Comparison of ENCODE assay signal across 12 cellular contexts in genomic region chr6:70673601-70674000, GRCh38. TPM values are rescaled to one million over a fixed set of nuclear protein-coding genes. Genes with fewer than 3 reads are reported as not detected.
A peak's percentile ranks its signal among the peaks of the same experiment; 100 is the strongest.
DNase-seq lines count a peak whose midpoint lies in the region; ATAC-seq and TF ChIP-seq lines count a peak whose summit lies in the region.
"Had no signal": no experiment of that assay in that cellular context is flagged by ENCODE, and none has a peak within 500 bp of the region (broad histone marks: within the 10 kb centered on the region; RNA-seq: fewer than 3 reads in every experiment).

No MANE protein-coding gene starts in this region.

- TF ChIP-seq CTCF in MM.1S (IDR thresholded peaks at IDR 0.05; ENCODE audit: low read length) = no peak
- no peak for TF ChIP-seq CTCF in brain microvascular endothelial cell (IDR thresholded peaks at IDR 0.05; ENCODE audit: low read depth, low read length, missing control alignments)
- no peak for TF ChIP-seq CTCF in Peyer's patch (IDR thresholded peaks at IDR 0.05)

- no peak overlapping the region for H2AFZ ChIP-seq in MM.1S (ENCODE audit: low read length)

- H3K27ac ChIP-seq in MM.1S (ENCODE audit: low read length) (no peak overlapping the region), brain microvascular endothelial cell (no peak overlapping the region), Peyer's patch (no peak overlapping the region)
- H3K27ac ChIP-seq: spleen had no signal

- ATAC-seq in GM18858 (IDR thresholded peaks at IDR 0.05; ENCODE audit: unreplicated experiment) (no peak), HG02642 (IDR thresholded peaks at IDR 0.05; ENCODE audit: poor library complexity, unreplicated experiment) (no peak)
- ATAC-seq: Panc1 had no signal

- H3F3A ChIP-seq in MM.1S (ENCODE audit: insufficient read depth, low read length) = no peaks in the 10 kb centered on the region

- DNase-seq in GM04504 (ENCODE audit: low read depth) = peak; percentile 17
- peak; percentile 29 for DNase-seq in MM.1S
- peak; percentile 56 for DNase-seq in brain microvascular endothelial cell
- DNase-seq in kidney tubule cell (ENCODE audit: low spot score) = peak; percentile 30
- no peak for DNase-seq in Peyer's patch
- DNase-seq in stimulated activated naive CD4-positive, alpha-beta T cell treated with Interleukin-2 at 50 U/mL for 16 hours (lab: John Stamatoyannopoulos, UW) = no peak
- DNase-seq: NCI-H2171 treated with DMSO at 0.1 percent for 48 hours, nephron progenitor cell, spleen had no signal

- peaks cover 24% of the 10 kb centered on the region for H3K4me1 ChIP-seq in MM.1S (ENCODE audit: low read length)
- H3K4me1 ChIP-seq in Peyer's patch = peaks cover 0 to 36% (median 4%) of the 10 kb centered on the region in 4 donors

- H3K4me2 ChIP-seq in MM.1S (ENCODE audit: low read depth, low read length) = no peak overlapping the region

- H3K9ac ChIP-seq in MM.1S (ENCODE audit: low read length) = no peak overlapping the region

- no peak overlapping the region for H3K4me3 ChIP-seq in MM.1S (ENCODE audit: low read length)
- no peak overlapping the region for H3K4me3 ChIP-seq in brain microvascular endothelial cell (ENCODE audit: low read depth, low read length)
- no peak overlapping the region for H3K4me3 ChIP-seq in Peyer's patch
- H3K4me3 ChIP-seq: spleen had no signal

- no peaks in the 10 kb centered on the region for H4K20me1 ChIP-seq in MM.1S (ENCODE audit: insufficient read depth, low read length)

- TF ChIP-seq POLR2A in Peyer's patch (IDR thresholded peaks at IDR 0.05) = no peak

- peaks cover 96% of the 10 kb centered on the region for H3K79me2 ChIP-seq in MM.1S (ENCODE audit: low read length)

- H3K9me3 ChIP-seq in MM.1S (replicated peaks; ENCODE audit: insufficient read depth, low read length) (no peaks in the 10 kb centered on the region), Peyer's patch (no peaks in the 10 kb centered on the region)
- H3K9me3 ChIP-seq: spleen had no signal

- H3K36me3 ChIP-seq in MM.1S (replicated peaks; ENCODE audit: insufficient read depth, low read length) (no peaks in the 10 kb centered on the region), brain microvascular endothelial cell (replicated peaks) (no peaks in the 10 kb centered on the region), Peyer's patch (no peaks in the 10 kb centered on the region)
- H3K36me3 ChIP-seq: spleen had no signal

- no peaks in the 10 kb centered on the region for H3K9me2 ChIP-seq in MM.1S (replicated peaks; ENCODE audit: insufficient read depth, low read length)

- H3K27me3 ChIP-seq in MM.1S (replicated peaks; ENCODE audit: insufficient read depth, low read length) (no peaks in the 10 kb centered on the region), brain microvascular endothelial cell (replicated peaks) (no peaks in the 10 kb centered on the region), Peyer's patch (no peaks in the 10 kb centered on the region)
- H3K27me3 ChIP-seq: spleen had no signal

- in situ Hi-C loops in brain microvascular endothelial cell (cut with HindIII; ENCODE audit: low pct_ligation_motif_present, low sequenced_read_pairs) = no loop called here

RNA-seq across cellular contexts. Expression of gene SMAP1, which starts 5.9 kb away (rescaled TPM):
- total RNA-seq in Peyer's patch = 10 to 100 TPM; 23.1 to 48.9 (median 42.1) TPM

Comparison
In these comparisons a context has a peak if more than half of its experiments do, and no peak if none do; other contexts are left out.
1. DNase-seq: peak in GM04504 (single experiment), MM.1S (single experiment), brain microvascular endothelial cell (single experiment) and kidney tubule cell (single experiment); none in Peyer's patch (0 of 3) and stimulated activated naive CD4-positive, alpha-beta T cell treated with Interleukin-2 at 50 U/mL for 16 hours (single experiment).